Comparison of ENCODE assay signal across 8 cellular contexts in genomic region chr19:16112778-16113177, GRCh38. TPM values are rescaled to one million over a fixed set of nuclear protein-coding genes. Genes with fewer than 3 reads are reported as not detected.
DNase-seq lines count a peak whose midpoint lies in the region; ATAC-seq and TF ChIP-seq lines count a peak whose summit lies in the region.

No MANE protein-coding gene starts in this region.

- no peaks in the 10 kb centered on the region for H3K9me3 ChIP-seq in iPS-18c (ENCODE audit: control insufficient read depth, insufficient read depth, low read length)
- H3K9me3 ChIP-seq in thymus (ENCODE audit: control insufficient read depth) = no peaks in the 10 kb centered on the region

- peak overlapping the region; percentile 93 for H3K27ac Mint-ChIP-seq in activated T-cell treated with anti-CD3 and anti-CD28 coated beads, Interleukin-2, amount 50 U/mL, for 72 hours

- no peak for ATAC-seq in activated T-cell treated with anti-CD3 and anti-CD28 coated beads, Interleukin-2, amount 50 U/mL, for 72 hours (replicated peaks in 1 of 2)
- ATAC-seq in left colon (no peak), HG03521 (IDR thresholded peaks at IDR 0.05; ENCODE audit: unreplicated experiment) (no peak)

- peaks cover 58% of the 10 kb centered on the region for H3K4me1 Mint-ChIP-seq in activated T-cell treated with anti-CD3 and anti-CD28 coated beads, Interleukin-2, amount 50 U/mL, for 72 hours (ENCODE audit: low read depth)

- peak overlapping the region; percentile 97 to 98 for H3K4me3 Mint-ChIP-seq in activated T-cell treated with anti-CD3 and anti-CD28 coated beads, Interleukin-2, amount 50 U/mL, for 72 hours

- peaks cover 24% of the 10 kb centered on the region for H3K36me3 ChIP-seq in thymus (ENCODE audit: control insufficient read depth, insufficient read depth)

- peaks cover 3 to 4% of the 10 kb centered on the region in 2 donors for H3K36me3 Mint-ChIP-seq in activated T-cell treated with anti-CD3 and anti-CD28 coated beads, Interleukin-2, amount 50 U/mL, for 72 hours (ENCODE audit: insufficient read depth in 2 of 2)

- no peak for TF ChIP-seq CTCF in WI38 (IDR thresholded peaks at IDR 0.05; ENCODE audit: low read depth, low read length)

- no peak overlapping the region for H3K27ac ChIP-seq in thymus (ENCODE audit: low read depth)

- intact Hi-C loops in left colon (cut with DNase I, micrococcal nuclease) = loop anchor here (10.0 kb wide), 2 partner anchors 58 to 68 kb away; no protein-coding TSS in a partner anchor

- H3K9me3 Mint-ChIP-seq in activated T-cell treated with anti-CD3 and anti-CD28 coated beads, Interleukin-2, amount 50 U/mL, for 72 hours = no peaks in the 10 kb centered on the region

- peaks cover 9% of the 10 kb centered on the region for H3K4me1 ChIP-seq in thymus (ENCODE audit: control insufficient read depth, insufficient read depth, low read length)

- WGBS in thymus = 48% methylated on average over 2 of the region's 2 CpGs

- DNase-seq in activated T-cell treated with anti-CD3 and anti-CD28 coated beads, Interleukin-2, amount 50 U/mL, for 72 hours = no peak
- DNase-seq in activated T-cell treated with anti-CD3 and anti-CD28 coated beads, Interleukin-2, amount 50 U/mL, for 48 hours = no peak
- DNase-seq in left colon = no peak
- no peak for DNase-seq in HT-29 (ENCODE audit: low spot score)

- H3K27me3 ChIP-seq in thymus (ENCODE audit: control insufficient read depth, insufficient read depth) = no peaks in the 10 kb centered on the region

- peak overlapping the region; percentile 99 for H3K4me3 ChIP-seq in WI38 (ENCODE audit: low read depth, low read length)
- H3K4me3 ChIP-seq in iPS-18c (ENCODE audit: insufficient read depth, low read depth, low read length) = peak overlapping the region; percentile 90
- H3K4me3 ChIP-seq in thymus (ENCODE audit: low read length) = peak overlapping the region; percentile 56

- no peaks in the 10 kb centered on the region for H3K27me3 Mint-ChIP-seq in activated T-cell treated with anti-CD3 and anti-CD28 coated beads, Interleukin-2, amount 50 U/mL, for 72 hours (ENCODE audit: low read depth)

RNA-seq across cellular contexts. Expression of gene RAB8A, which starts 1.1 kb away (rescaled TPM):
- total RNA-seq in activated T-cell treated with anti-CD3 and anti-CD28 coated beads, Interleukin-2, amount 50 U/mL, for 72 hours = 10 to 100 TPM; 95.9 to 99.2 TPM
- 32.8 TPM for polyA plus RNA-seq in thymus
- total RNA-seq in left colon = 100 to 1,000 TPM; 143 to 172 TPM
- total RNA-seq in HT-29 (2014; rRNA removed; shearing (Covaris generic)) = 37.4 and 45.9 TPM in 2 replicates

RNA-seq across cellular contexts. Expression of gene HSH2D, which starts 30.7 kb away (rescaled TPM):
- total RNA-seq in activated T-cell treated with anti-CD3 and anti-CD28 coated beads, Interleukin-2, amount 50 U/mL, for 72 hours = 10 to 100 TPM; 29.9 to 37.2 TPM
- polyA plus RNA-seq in thymus = 40.4 TPM
- total RNA-seq in left colon = 10 to 100 TPM; 18.8 to 24.3 TPM
- 5.8 and 9.2 TPM in 2 replicates for total RNA-seq in HT-29 (2014; rRNA removed; shearing (Covaris generic))

RNA-seq across cellular contexts. Expression of gene TPM4, which starts 36.5 kb away (rescaled TPM):
- total RNA-seq in activated T-cell treated with anti-CD3 and anti-CD28 coated beads, Interleukin-2, amount 50 U/mL, for 72 hours = 100 to 1,000 TPM; 427 to 456 TPM
- 253 TPM for polyA plus RNA-seq in thymus
- 100 to 1,000 TPM; 280 to 300 TPM for total RNA-seq in left colon
- 160 and 166 TPM in 2 replicates for total RNA-seq in HT-29 (2014; rRNA removed; shearing (Covaris generic))
